In genomic region chr1:26225033-26225831, GRCh38 we compare ENCODE assay signal across 1 cellular context.
TF ChIP-seq lines count a peak whose summit lies in the region.

No MANE protein-coding gene starts in this region.

TF ChIP-seq in HepG2, 621 proteins besides CTCF, POLR2A, EP300 and RAD21 (continued from another document and continues in another):
- TF ChIP-seq GATA4 (IDR thresholded peaks at IDR 0.05; ENCODE audit: borderline replicate concordance, low read depth) (no peak), ZNF441 (CRISPR knock-in tag; IDR thresholded peaks at IDR 0.05; ENCODE audit: borderline replicate concordance) (no peak), GLI4 (CRISPR knock-in tag; IDR thresholded peaks at IDR 0.05; ENCODE audit: borderline replicate concordance) (peak; percentile 45; the same call in 1 of the 2 replicates), SRY (CRISPR knock-in tag; IDR thresholded peaks at IDR 0.05) (0 out of 2 replicates have a peak, but pooled peaks have one; percentile 55), PRDM10 (CRISPR knock-in tag; IDR thresholded peaks at IDR 0.05; ENCODE audit: low read depth) (no peak), TERF1 (CRISPR knock-in tag; IDR thresholded peaks at IDR 0.05) (no peak), RFX5 (IDR thresholded peaks at IDR 0.05; ENCODE audit: low read depth, low read length) (peak; percentile 69), PTBP1 (IDR thresholded peaks at IDR 0.05; ENCODE audit: low read depth, low read length, poor library complexity, severe bottlenecking) (no peak), GMEB1 (CRISPR knock-in tag; IDR thresholded peaks at IDR 0.05; ENCODE audit: borderline replicate concordance) (peak; percentile 66; the same call in 1 of the 2 replicates), ZNF530 (CRISPR knock-in tag; IDR thresholded peaks at IDR 0.05; ENCODE audit: low read depth) (no peak), ZFP36L2 (CRISPR knock-in tag; IDR thresholded peaks at IDR 0.05) (no peak), ZBTB39 (CRISPR knock-in tag; IDR thresholded peaks at IDR 0.05) (no peak), ZBTB40 (IDR thresholded peaks at IDR 0.05) (no peak), ZBTB40 (CRISPR knock-in tag; IDR thresholded peaks at IDR 0.05) (peak; percentile 71), ZNF883 (CRISPR knock-in tag; IDR thresholded peaks at IDR 0.05; ENCODE audit: not compliant biosample characterization) (no peak), ELK4 (CRISPR knock-in tag; IDR thresholded peaks at IDR 0.05; ENCODE audit: borderline replicate concordance) (no peak), SOX13 (IDR thresholded peaks at IDR 0.05) (no peak), SOX13 (CRISPR knock-in tag; conservative IDR thresholded peaks at IDR 0.05 in 1 of 2, IDR thresholded peaks at IDR 0.05 in 1 of 2) (peak in 1 of 2 experiments; percentile 34; a peak in 1 of 4 replicates), ZNF317 (CRISPR knock-in tag; IDR thresholded peaks at IDR 0.05) (no peak), MEF2D (CRISPR knock-in tag; IDR thresholded peaks at IDR 0.05) (no peak), ATF5 (CRISPR knock-in tag; IDR thresholded peaks at IDR 0.05; ENCODE audit: low read depth) (no peak), GLMP (CRISPR knock-in tag; IDR thresholded peaks at IDR 0.05; ENCODE audit: borderline replicate concordance) (no peak), ARID4A (CRISPR knock-in tag; IDR thresholded peaks at IDR 0.05; ENCODE audit: borderline replicate concordance) (peak; percentile 64; the same call in 1 of the 2 replicates), ZIK1 (CRISPR knock-in tag; IDR thresholded peaks at IDR 0.05; ENCODE audit: borderline replicate concordance, low read depth) (no peak), ZFP36 (IDR thresholded peaks at IDR 0.05; ENCODE audit: borderline replicate concordance, low read depth, low read length, partially characterized antibody) (no peak), REPIN1 (CRISPR knock-in tag; IDR thresholded peaks at IDR 0.05; ENCODE audit: borderline replicate concordance, low read depth) (no peak; the same call in 1 of the 2 replicates), DNMT3B (CRISPR knock-in tag; conservative IDR thresholded peaks at IDR 0.05) (no peak)
